Comparison of ENCODE assay signal across 2 cellular contexts in genomic region chr19:38457202-38457601, GRCh38.
TF ChIP-seq lines count a peak whose summit lies in the region.

No MANE protein-coding gene starts in this region.

TF ChIP-seq in HEK293, 187 proteins besides CTCF, POLR2A, EP300 and RAD21:
- TF ChIP-seq ZIC2 (tag by site-specific recombination; IDR thresholded peaks at IDR 0.05), result no peak
- no peak for TF ChIP-seq ZNF580 (tag by site-specific recombination; IDR thresholded peaks at IDR 0.05)
- peak; percentile 94 for TF ChIP-seq BCL11B (tag by site-specific recombination; IDR thresholded peaks at IDR 0.05; ENCODE audit: low read depth)
- TF ChIP-seq KLF17 (tag by site-specific recombination; IDR thresholded peaks at IDR 0.05), result no peak
- peak; percentile 6; the same call in 1 of the 2 replicates for TF ChIP-seq BCL6B (tag by site-specific recombination; IDR thresholded peaks at IDR 0.05)
- TF ChIP-seq PRDM1 (tag by site-specific recombination; IDR thresholded peaks at IDR 0.05), result peak; percentile 44; the same call in 1 of the 2 replicates
- no peak for TF ChIP-seq ZNF274 (IDR thresholded peaks at IDR 0.05; ENCODE audit: low read length)
- 0 out of 2 replicates have a peak, but pooled peaks have one; percentile 45 for TF ChIP-seq ZNF274 (tag by site-specific recombination; IDR thresholded peaks at IDR 0.05; ENCODE audit: borderline replicate concordance)
- TF ChIP-seq ZNF777 (tag by site-specific recombination; IDR thresholded peaks at IDR 0.05; ENCODE audit: borderline replicate concordance), result no peak
- TF ChIP-seq ZNF529 (tag by site-specific recombination; IDR thresholded peaks at IDR 0.05; ENCODE audit: insufficient replicate concordance), result no peak
- TF ChIP-seq ZSCAN4 (tag by site-specific recombination; IDR thresholded peaks at IDR 0.05), result no peak
- peak; percentile 42 for TF ChIP-seq ZNF341 (tag by site-specific recombination; IDR thresholded peaks at IDR 0.05; ENCODE audit: low read depth)
- TF ChIP-seq ZNF558 (tag by site-specific recombination; IDR thresholded peaks at IDR 0.05), result no peak
- TF ChIP-seq ZNF214 (tag by site-specific recombination; IDR thresholded peaks at IDR 0.05; ENCODE audit: borderline replicate concordance), result no peak
- no peak for TF ChIP-seq YY2 (tag by site-specific recombination; IDR thresholded peaks at IDR 0.05)
- TF ChIP-seq BCL11A (tag by site-specific recombination; IDR thresholded peaks at IDR 0.05; ENCODE audit: low read depth), result peak; percentile 90
- TF ChIP-seq ZNF837 (tag by site-specific recombination; IDR thresholded peaks at IDR 0.05), result no peak
- peak; percentile 38; the same call in 1 of the 2 replicates for TF ChIP-seq ZBTB48 (tag by site-specific recombination; IDR thresholded peaks at IDR 0.05)
- TF ChIP-seq ZNF248 (tag by site-specific recombination; IDR thresholded peaks at IDR 0.05), result peak; percentile 29; the same call in 1 of the 2 replicates
- TF ChIP-seq PBX3 (CRISPR knock-in tag; IDR thresholded peaks at IDR 0.05), result no peak

TF ChIP-seq in K562, 482 proteins besides CTCF, POLR2A, EP300 and RAD21:
- no peak for TF ChIP-seq ZNF695 (CRISPR knock-in tag; IDR thresholded peaks at IDR 0.05)
- no peak for TF ChIP-seq MXI1 (IDR thresholded peaks at IDR 0.05; ENCODE audit: low read depth, low read length)
- TF ChIP-seq ZNF407 (IDR thresholded peaks at IDR 0.05; ENCODE audit: low read depth), result no peak
- no peak; the same call in 1 of the 2 replicates for TF ChIP-seq NR2C2 (CRISPR knock-in tag; IDR thresholded peaks at IDR 0.05)
- TF ChIP-seq NR2C2 (tag; IDR thresholded peaks at IDR 0.05), result peak; percentile 71; the same call in 1 of the 2 replicates
- peak; percentile 87 for TF ChIP-seq NR2C1 (IDR thresholded peaks at IDR 0.05)
- peak; percentile 93 for TF ChIP-seq NR2C1 (tag; IDR thresholded peaks at IDR 0.05)
- TF ChIP-seq NCOA6 (IDR thresholded peaks at IDR 0.05), result no peak
- no peak for TF ChIP-seq ZNF3 (CRISPR knock-in tag; IDR thresholded peaks at IDR 0.05)
